23 cellular contexts compared by ENCODE assay signal in genomic region chr12:85993746-85994145, GRCh38.
DNase-seq lines count a peak whose midpoint lies in the region; ATAC-seq, FAIRE-seq and TF ChIP-seq lines count a peak whose summit lies in the region.
"Had no signal": no experiment of that assay in that cellular context is flagged by ENCODE, and none has a peak within 500 bp of the region (broad histone marks: within the 10 kb centered on the region; RNA-seq: fewer than 3 reads in every experiment).

No MANE protein-coding gene starts in this region.

- ATAC-seq in lower lobe of right lung (peak; percentile 7 to 30), upper lobe of right lung (peak; percentile 39), HG03196 (IDR thresholded peaks at IDR 0.05; ENCODE audit: unreplicated experiment) (no peak)
- ATAC-seq: A549; CD8-positive, alpha-beta T cell had no signal

- H3K27ac ChIP-seq in kidney (ENCODE audit: low read depth in 2 of 2, low read length in 2 of 2) (no peak overlapping the region), lower lobe of right lung (no peak overlapping the region), upper lobe of right lung (no peak overlapping the region), SJCRH30 (no peak overlapping the region)
- H3K27ac ChIP-seq: 22Rv1; A549; BLaER1 treated with 17β-estradiol and CSF1 and Interleukin-3, amounts not matched to agents 10 nM and 100 nM; C4-2B had no signal

- H3K4me3 ChIP-seq in kidney (ENCODE audit: low read length in 2 of 2) (no peak overlapping the region), lower lobe of right lung (no peak overlapping the region), upper lobe of right lung (no peak overlapping the region), SJCRH30 (no peak overlapping the region)
- H3K4me3 ChIP-seq: A549; BLaER1 treated with 17β-estradiol and CSF1 and Interleukin-3, amounts not matched to agents 10 nM and 100 nM had no signal

- intact Hi-C loops in kidney (cut with DNase I) (no loop called here), lower lobe of right lung (cut with DNase I) (no loop called here), upper lobe of right lung (cut with DNase I) (no loop called here)

- H3K9me3 ChIP-seq in kidney (ENCODE audit: control insufficient read depth in 1 of 2, low read length in 2 of 2) (peaks cover 6 to 23% of the 10 kb centered on the region in 2 donors), lower lobe of right lung (peaks cover 20% of the 10 kb centered on the region), upper lobe of right lung (no peaks in the 10 kb centered on the region), SJCRH30 (replicated peaks) (no peaks in the 10 kb centered on the region)
- H3K9me3 ChIP-seq: Caco-2 had no signal

- FAIRE-seq in kidney (lab: Jason Lieb, UNC), result no peak
- FAIRE-seq: A549, D721Med, G401.6, GM12891, GM19239 had no signal

- H3K36me3 ChIP-seq in kidney (ENCODE audit: control insufficient read depth in 1 of 2, insufficient read depth in 2 of 2, low read length in 2 of 2) (no peaks in the 10 kb centered on the region), lower lobe of right lung (no peaks in the 10 kb centered on the region), upper lobe of right lung (no peaks in the 10 kb centered on the region), SJCRH30 (no peaks in the 10 kb centered on the region)
- H3K36me3 ChIP-seq: BLaER1 treated with 17β-estradiol and CSF1 and Interleukin-3, amounts not matched to agents 10 nM and 100 nM had no signal

- H3K27me3 ChIP-seq in lower lobe of right lung (ENCODE audit: low read depth) (no peaks in the 10 kb centered on the region), upper lobe of right lung (no peaks in the 10 kb centered on the region), SJCRH30 (no peaks in the 10 kb centered on the region)
- H3K27me3 ChIP-seq: BLaER1 treated with 17β-estradiol and CSF1 and Interleukin-3, amounts not matched to agents 10 nM and 100 nM had no signal

- DNase-seq in NCI-H748 (lab: John Stamatoyannopoulos, UW; ENCODE audit: unreplicated experiment), result peak; percentile 7
- no peak for DNase-seq in NCI-H748 treated with DMSO at 0.1 percent for 48 hours (lab: John Stamatoyannopoulos, UW)
- DNase-seq in kidney, result peak; percentile 42
- no peak for DNase-seq in lower lobe of right lung
- no peak for DNase-seq in upper lobe of right lung
- DNase-seq in SJCRH30, result no peak
- DNase-seq in SHP77 treated with DMSO at 0.1 percent for 48 hours (lab: John Stamatoyannopoulos, UW), result no peak
- DNase-seq: AML-193; Caco-2; Calu3; CD4-positive, alpha-beta T cell; CD8-positive, alpha-beta T cell; DMS79 treated with DMSO at 0.1 percent for 48 hours; GF-D8 had no signal

- TF ChIP-seq CTCF in kidney (IDR thresholded peaks at IDR 0.05; ENCODE audit: borderline replicate concordance, extremely low read depth, insufficient read depth) (no peak), lower lobe of right lung (IDR thresholded peaks at IDR 0.05) (no peak), upper lobe of right lung (IDR thresholded peaks at IDR 0.05) (no peak)

- no peak overlapping the region for H3K9ac ChIP-seq in kidney (ENCODE audit: low read length in 2 of 2)
- H3K9ac ChIP-seq: BLaER1 treated with 17β-estradiol and CSF1 and Interleukin-3, amounts not matched to agents 10 nM and 100 nM had no signal

- H3K4me1 ChIP-seq in kidney (ENCODE audit: control insufficient read depth in 1 of 2, insufficient read depth in 1 of 2, low read depth in 1 of 2, low read length in 2 of 2) (no peaks in the 10 kb centered on the region), lower lobe of right lung (no peaks in the 10 kb centered on the region), upper lobe of right lung (no peaks in the 10 kb centered on the region), SJCRH30 (no peaks in the 10 kb centered on the region)
- H3K4me1 ChIP-seq: A549; BLaER1 treated with 17β-estradiol and CSF1 and Interleukin-3, amounts not matched to agents 10 nM and 100 nM; Caco-2 had no signal

Comparison
In these comparisons a context has a peak if more than half of its experiments do, and no peak if none do; other contexts are left out.
1. DNase-seq: peak in NCI-H748 (single experiment) and kidney (single experiment); none in NCI-H748 treated with DMSO at 0.1 percent for 48 hours (single experiment), lower lobe of right lung (single experiment), upper lobe of right lung (single experiment), SJCRH30 (0 of 2) and SHP77 treated with DMSO at 0.1 percent for 48 hours (single experiment).